In genomic region chr1:199791495-199791894, GRCh38 we compare ENCODE assay signal across 34 cellular contexts.
A peak's percentile ranks its signal among the peaks of the same experiment; 100 is the strongest.
DNase-seq lines count a peak whose midpoint lies in the region; ATAC-seq, FAIRE-seq and TF ChIP-seq lines count a peak whose summit lies in the region.
"Had no signal": no experiment of that assay in that cellular context is flagged by ENCODE, and none has a peak within 500 bp of the region (broad histone marks: within the 10 kb centered on the region; RNA-seq: fewer than 3 reads in every experiment).

No MANE protein-coding gene starts in this region.

- H3K9ac ChIP-seq in HCT116 (ENCODE audit: low read length): no peak overlapping the region
- H3K9ac ChIP-seq: BLaER1; BLaER1 treated with 17β-estradiol and CSF1 and Interleukin-3, amounts not matched to agents 10 nM and 100 nM had no signal

- H3K27me3 Mint-ChIP-seq in GM23338 (ENCODE audit: insufficient read depth, low read depth, poor library complexity): no peaks in the 10 kb centered on the region
- H3K27me3 Mint-ChIP-seq: CD4-positive, alpha-beta T cell had no signal

- H3K4me1 ChIP-seq in A549 (peaks cover 48% of the 10 kb centered on the region), GM23338 (ENCODE audit: insufficient read depth) (peaks cover 23% of the 10 kb centered on the region), HCT116 (ENCODE audit: control insufficient read depth in 1 of 2, insufficient read depth in 2 of 2, low read length in 2 of 2) (peaks cover 4 to 8% of the 10 kb centered on the region in 2 experiments; a peak in 2 of 4 replicates)
- H3K4me1 ChIP-seq: BE2C; BLaER1; BLaER1 treated with 17β-estradiol and CSF1 and Interleukin-3, amounts not matched to agents 10 nM and 100 nM; Caco-2 had no signal

- no TSS peak for BruUV-seq in HCT116 (replicated peaks; lab: Mats Ljungman, UMichigan)

- RAD21 ChIA-PET in HCT116 (lab: Charles Lee; ENCODE audit: low non-redundant PET in 1 of 2, low total read pairs in 2 of 2, uncharacterized antibody in 2 of 2, unreplicated experiment in 2 of 2): no interaction called here

- H3K9me3 ChIP-seq in A549: no peaks in the 10 kb centered on the region
- H3K9me3 ChIP-seq in HCT116 (ENCODE audit: control insufficient read depth in 1 of 2, insufficient read depth in 1 of 2, low read depth in 1 of 2, low read length in 2 of 2): no peaks in the 10 kb centered on the region
- H3K9me3 ChIP-seq: BE2C, BLaER1, Caco-2 had no signal

- H3K4me1 Mint-ChIP-seq in GM23338: peaks cover 18% of the 10 kb centered on the region
- H3K4me1 Mint-ChIP-seq: B cell; CD4-positive, alpha-beta memory T cell; CD4-positive, CD25-positive, alpha-beta regulatory T cell; CD8-positive, alpha-beta memory T cell had no signal

- 89% methylated on average over 3 of the region's 3 CpGs for WGBS in A549 (ENCODE audit: missing lambda C conversion rate)

- no peaks in the 10 kb centered on the region for H3K27me3 ChIP-seq in GM23338 (ENCODE audit: insufficient read depth)
- H3K27me3 ChIP-seq in HCT116 (ENCODE audit: insufficient read depth, low read length): no peaks in the 10 kb centered on the region
- H3K27me3 ChIP-seq: BLaER1; BLaER1 treated with 17β-estradiol and CSF1 and Interleukin-3, amounts not matched to agents 10 nM and 100 nM had no signal

- H3K27ac ChIP-seq in A549 (peak overlapping the region in 1 of 2 experiments; percentile 39; a peak in 1 of 6 replicates), GM23338 (ENCODE audit: low read depth) (no peak overlapping the region), HCT116 (ENCODE audit: low read depth, low read length) (no peak overlapping the region)
- H3K27ac ChIP-seq: 22Rv1; BLaER1; BLaER1 treated with 17β-estradiol and CSF1 and Interleukin-3, amounts not matched to agents 10 nM and 100 nM; C4-2B had no signal

- no peaks in the 10 kb centered on the region for H3K9me3 Mint-ChIP-seq in GM23338
- H3K9me3 Mint-ChIP-seq: CD4-positive, alpha-beta T cell had no signal

- intact Hi-C loops in HCT116 (cut with micrococcal nuclease): no loop called here

- H3K9me2 ChIP-seq in GM23338 (ENCODE audit: insufficient read depth): 0 out of 2 replicates have a peak, but pooled peaks cover 3% of the 10 kb centered on the region
- 0 out of 2 replicates have a peak, but pooled peaks cover 2% of the 10 kb centered on the region for H3K9me2 ChIP-seq in HCT116 (ENCODE audit: insufficient read depth)

- POLR2A ChIA-PET in A549 (lab: Yijun Ruan, JAX): no interaction called here
- POLR2A ChIA-PET in HCT116 (lab: Charles Lee): interaction anchor here (0.6 kb wide), 1 partner anchor 49 kb away, joined by 3 read pairs; no protein-coding TSS in a partner anchor
- POLR2A ChIA-PET in GM10248 (lab: Yijun Ruan, JAX): no interaction called here

- H2AFZ ChIP-seq in GM23338: peak overlapping the region; percentile 28; the same call in 1 of the 2 replicates
- H2AFZ ChIP-seq in HCT116 (ENCODE audit: low read depth, low read length, poor library complexity, severe bottlenecking): no peak overlapping the region

- H3K79me2 ChIP-seq in GM23338 (replicated peaks; ENCODE audit: insufficient read depth) (no peaks in the 10 kb centered on the region), HCT116 (ENCODE audit: insufficient read depth, low read length) (no peaks in the 10 kb centered on the region)

- no peaks in the 10 kb centered on the region for H3K36me3 ChIP-seq in GM23338 (ENCODE audit: insufficient read depth)
- no peaks in the 10 kb centered on the region for H3K36me3 ChIP-seq in HCT116 (ENCODE audit: control insufficient read depth in 1 of 2, insufficient read depth in 2 of 2, low read length in 2 of 2)
- H3K36me3 ChIP-seq: BE2C; BLaER1; BLaER1 treated with 17β-estradiol and CSF1 and Interleukin-3, amounts not matched to agents 10 nM and 100 nM had no signal

- FAIRE-seq in A549 (lab: Jason Lieb, UNC): peak; percentile 39
- FAIRE-seq: A204.1, D721Med had no signal

- no peak for TF ChIP-seq EP300 in A549 (IDR thresholded peaks at IDR 0.05)

- no peaks in the 10 kb centered on the region for H3K36me3 Mint-ChIP-seq in GM23338 (ENCODE audit: low read depth)
- H3K36me3 Mint-ChIP-seq: CD14-positive monocyte; CD4-positive, alpha-beta memory T cell; CD4-positive, CD25-positive, alpha-beta regulatory T cell; CD8-positive, alpha-beta memory T cell; CD8-positive, alpha-beta T cell had no signal

- no peak overlapping the region for H3K4me3 ChIP-seq in A549
- no peak overlapping the region for H3K4me3 ChIP-seq in GM23338
- no peak overlapping the region for H3K4me3 ChIP-seq in HCT116 (replicated peaks in 1 of 2; ENCODE audit: low read depth in 1 of 2, low read length in 2 of 2)
- H3K4me3 ChIP-seq: BLaER1; BLaER1 treated with 17β-estradiol and CSF1 and Interleukin-3, amounts not matched to agents 10 nM and 100 nM had no signal

- DNase-seq in A549 (ENCODE audit: low read depth in 1 of 2, low spot score in 1 of 2): no peak
- DNase-seq in GM23338 (ENCODE audit: low spot score): no peak
- no peak for DNase-seq in HCT116 (ENCODE audit: low read depth, low spot score)
- DNase-seq in activated CD4-positive, CD25-positive, alpha-beta regulatory T cell treated with anti-CD3 and anti-CD28 coated beads, Interleukin-2, amount 50 U/mL, for 72 hours: no peak
- no peak for DNase-seq in GM10248 (ENCODE audit: extremely low spot score)
- DNase-seq in NCI-H1048 (lab: John Stamatoyannopoulos, UW): no peak
- DNase-seq: 8988T; ACHN; AML-193; BE2C; C1 segment of cervical spinal cord; Caco-2; Calu3; CD4-positive, alpha-beta memory T cell; CD4-positive, alpha-beta T cell; CD4-positive, CD25-positive, alpha-beta regulatory T cell; CD8-positive, alpha-beta memory T cell; CD8-positive, alpha-beta T cell; COR-L47; DMS 273 treated with DMSO at 0.1 percent for 48 hours; DMS153; DMS53; DMS79; DMS79 treated with DMSO at 0.1 percent for 48 hours; DND-41; EL had no signal

- CTCF ChIA-PET in A549 (lab: Yijun Ruan, JAX) (no interaction called here), HCT116 (lab: Charles Lee) (no interaction called here), GM10248 (lab: Yijun Ruan, JAX) (interaction anchor here (2.6 kb wide), 1 partner anchor 11 kb away, joined by 6 read pairs; no protein-coding TSS in a partner anchor)

- H3K4me2 ChIP-seq in A549 (no peak overlapping the region), GM23338 (peak overlapping the region; percentile 50; the same call in 1 of the 2 replicates), HCT116 (ENCODE audit: low read length) (no peak overlapping the region)
- H3K4me2 ChIP-seq: BLaER1; BLaER1 treated with 17β-estradiol and CSF1 and Interleukin-3, amounts not matched to agents 10 nM and 100 nM had no signal

- H4K20me1 ChIP-seq in GM23338 (replicated peaks; ENCODE audit: insufficient read depth) (no peaks in the 10 kb centered on the region), HCT116 (ENCODE audit: insufficient read depth) (no peaks in the 10 kb centered on the region)
- H4K20me1 ChIP-seq: BLaER1; BLaER1 treated with 17β-estradiol and CSF1 and Interleukin-3, amounts not matched to agents 10 nM and 100 nM had no signal

- TF ChIP-seq RAD21 in A549 (conservative IDR thresholded peaks at IDR 0.05 in 1 of 2, IDR thresholded peaks at IDR 0.05 in 1 of 2): no peak
- no peak for TF ChIP-seq RAD21 in HCT116 (IDR thresholded peaks at IDR 0.05; ENCODE audit: low read depth)

- no peaks in the 10 kb centered on the region for H3F3A ChIP-seq in GM23338 (replicated peaks; ENCODE audit: low read depth)

- TF ChIP-seq POLR2A in A549 (IDR thresholded peaks at IDR 0.05; ENCODE audit: low read length) (no peak), HCT116 (IDR thresholded peaks at IDR 0.05; ENCODE audit: borderline replicate concordance, extremely low read depth, insufficient read depth, insufficient read length) (no peak)

- TF ChIP-seq CTCF in A549 (IDR thresholded peaks at IDR 0.05) (no peak), GM23338 (conservative IDR thresholded peaks at IDR 0.05; ENCODE audit: low read depth in 2 of 2) (no peak), HCT116 (IDR thresholded peaks at IDR 0.05 in 2 of 3, conservative IDR thresholded peaks at IDR 0.05 in 1 of 3; ENCODE audit: borderline replicate concordance in 1 of 3, insufficient read depth in 1 of 3, low read depth in 2 of 3, low read length in 2 of 3) (no peak), GM10248 (IDR thresholded peaks at IDR 0.05; ENCODE audit: control extremely low read depth, extremely low read depth, low read depth, missing control alignments) (no peak)

- H3K4me3 Mint-ChIP-seq in GM23338: no peak overlapping the region
- H3K4me3 Mint-ChIP-seq: B cell; CD14-positive monocyte; CD4-positive, alpha-beta memory T cell; CD4-positive, alpha-beta T cell; CD4-positive, CD25-positive, alpha-beta regulatory T cell; CD8-positive, alpha-beta memory T cell; CD8-positive, alpha-beta T cell had no signal

- ATAC-seq in A549: no peak
- no peak for ATAC-seq in GM23338
- no peak for ATAC-seq in HCT116
- ATAC-seq: CD8-positive, alpha-beta T cell had no signal

- H3K27ac Mint-ChIP-seq in GM23338: no peak overlapping the region; the same call in 1 of the 2 replicates
- H3K27ac Mint-ChIP-seq: B cell; CD14-positive monocyte; CD4-positive, alpha-beta memory T cell; CD4-positive, alpha-beta T cell; CD4-positive, CD25-positive, alpha-beta regulatory T cell; CD8-positive, alpha-beta memory T cell; CD8-positive, alpha-beta T cell had no signal

TF ChIP-seq in A549, 52 proteins besides CTCF, POLR2A, EP300 and RAD21 (continues in another document):
- TF ChIP-seq SMC3 (IDR thresholded peaks at IDR 0.05) (no peak), ZC3H11A (IDR thresholded peaks at IDR 0.05) (no peak), FOXS1 (CRISPR knock-in tag; IDR thresholded peaks at IDR 0.05) (no peak), ZSCAN20 (CRISPR knock-in tag; IDR thresholded peaks at IDR 0.05) (no peak), ZFP36 (IDR thresholded peaks at IDR 0.05; ENCODE audit: borderline replicate concordance, partially characterized antibody) (no peak), HOXB5 (CRISPR knock-in tag; IDR thresholded peaks at IDR 0.05) (no peak)

TF ChIP-seq in HCT116, 20 proteins besides CTCF, POLR2A, EP300 and RAD21:
- TF ChIP-seq SP1 (IDR thresholded peaks at IDR 0.05; ENCODE audit: low read depth) (no peak), TCF7L2 (IDR thresholded peaks at IDR 0.05; ENCODE audit: borderline replicate concordance, extremely low read depth, insufficient read depth, insufficient read length) (peak; percentile 92), ZNF274 (IDR thresholded peaks at IDR 0.05; ENCODE audit: low read depth, low read length) (no peak), FOSL1 (IDR thresholded peaks at IDR 0.05; ENCODE audit: low read depth) (no peak), EGR1 (IDR thresholded peaks at IDR 0.05; ENCODE audit: low read depth) (no peak), YY1 (IDR thresholded peaks at IDR 0.05; ENCODE audit: extremely low read depth, insufficient replicate concordance, low read depth, low read length) (no peak), JUND (IDR thresholded peaks at IDR 0.05) (no peak)
